9 cellular contexts compared by ENCODE assay signal in genomic region chr19:18340990-18341868, GRCh38. TPM values are rescaled to one million over a fixed set of nuclear protein-coding genes. Genes with fewer than 3 reads are reported as not detected.
DNase-seq lines count a peak whose midpoint lies in the region; ATAC-seq, FAIRE-seq and TF ChIP-seq lines count a peak whose summit lies in the region.
"Had no signal": no experiment of that assay in that cellular context is flagged by ENCODE, and none has a peak within 500 bp of the region (broad histone marks: within the 10 kb centered on the region; RNA-seq: fewer than 3 reads in every experiment).

No MANE protein-coding gene starts in this region.

- POLR2A ChIA-PET in WTC11 (lab: Charles Lee) = interaction anchor here (1.3 to 1.7 kb wide), 2 partner anchors 13 to 60 kb away, joined by 4 to 5 read pairs; no protein-coding TSS in a partner anchor

- H3K79me2 ChIP-seq in KMS-11 (ENCODE audit: insufficient read depth, low read depth) = no peaks in the 10 kb centered on the region

- DNase-seq in DMS79 treated with DMSO at 0.1 percent for 48 hours (lab: John Stamatoyannopoulos, UW) = peak; percentile 25
- no peak for DNase-seq in DMS79 (lab: John Stamatoyannopoulos, UW)
- DNase-seq in WTC11 (ENCODE audit: low spot score) = peak; percentile 55
- no peak for DNase-seq in bronchial epithelial cell (ENCODE audit: low read depth)
- DNase-seq in left lobe of liver (ENCODE audit: low spot score) = peak; percentile 76
- DNase-seq in stimulated activated CD4-positive, alpha-beta T cell treated with anti-CD3 and anti-CD28 coated beads, Interleukin-4, amount 100 ng/mL, for 24 hours = peak; percentile 74

- ATAC-seq in WTC11 (peak; percentile 6), left lobe of liver (peak; percentile 75), GM18870 (IDR thresholded peaks at IDR 0.05; ENCODE audit: unreplicated experiment) (no peak)

- no peak for FAIRE-seq in bronchial epithelial cell (lab: Jason Lieb, UNC)
- FAIRE-seq: A204.1 had no signal

- peak overlapping the region; percentile 84 for H3K4me2 ChIP-seq in KMS-11

- peaks cover 15% of the 10 kb centered on the region for H3K4me1 ChIP-seq in KMS-11 (ENCODE audit: low read depth, poor library complexity, severe bottlenecking)

- peaks cover 4% of the 10 kb centered on the region; the same call in 1 of the 2 replicates for H3K36me3 Mint-ChIP-seq in WTC11

- peak overlapping the region; percentile 83 for H2AFZ ChIP-seq in KMS-11 (ENCODE audit: low read depth)

- no peaks in the 10 kb centered on the region for H3K27me3 Mint-ChIP-seq in WTC11 (ENCODE audit: low read depth)

- peak overlapping the region; percentile 79 for H3K4me3 Mint-ChIP-seq in WTC11

- no peaks in the 10 kb centered on the region for H4K20me1 ChIP-seq in KMS-11 (ENCODE audit: insufficient read depth)

- H3K36me3 ChIP-seq in KMS-11 (ENCODE audit: insufficient read depth) (no peaks in the 10 kb centered on the region), bronchial epithelial cell (ENCODE audit: control insufficient read depth, insufficient read depth, low read length) (no peaks in the 10 kb centered on the region)

- CTCF ChIA-PET in WTC11 (lab: Charles Lee) = interaction anchor here (0.6 to 3.2 kb wide), 11 partner anchors 13 to 222 kb away, joined by 3 to 61 read pairs (median 5); partner anchors contain the start of genes JUND, LSM4 and SSBP4

- H3K9ac ChIP-seq in KMS-11 = peak overlapping the region; percentile 35; the same call in 1 of the 2 replicates

- H3K27me3 ChIP-seq in KMS-11 (ENCODE audit: insufficient read depth, low read depth) (peaks cover 3% of the 10 kb centered on the region; the same call in 1 of the 2 replicates), bronchial epithelial cell (ENCODE audit: control insufficient read depth, insufficient read depth, low read length) (peaks cover 1% of the 10 kb centered on the region)

- H3K27ac ChIP-seq in KMS-11 = no peak overlapping the region; the same call in 1 of the 2 replicates

- TF ChIP-seq CTCF in KMS-11 (conservative IDR thresholded peaks at IDR 0.05; ENCODE audit: low read depth, low read length) = no peak; the same call in 1 of the 2 replicates
- TF ChIP-seq CTCF in WTC11 (IDR thresholded peaks at IDR 0.05) = no peak
- no peak for TF ChIP-seq CTCF in bronchial epithelial cell (IDR thresholded peaks at IDR 0.05; ENCODE audit: insufficient read depth, low read length, severe bottlenecking)

- no peaks in the 10 kb centered on the region for H3K9me3 Mint-ChIP-seq in WTC11

- peak overlapping the region; percentile 96 for H3K27ac Mint-ChIP-seq in WTC11

- H3K4me3 ChIP-seq in KMS-11 (IDR thresholded peaks at IDR 0.05; ENCODE audit: insufficient read depth, low read depth, low read length) (no peak overlapping the region), bronchial epithelial cell (ENCODE audit: low read depth, low read length) (peak overlapping the region; percentile 54)

- peaks cover 45% of the 10 kb centered on the region for H3K4me1 Mint-ChIP-seq in WTC11

TF ChIP-seq in WTC11, 78 proteins besides CTCF, POLR2A, EP300 and RAD21:
- no peak for TF ChIP-seq FOXJ3 (CRISPR knock-in tag; IDR thresholded peaks at IDR 0.05; ENCODE audit: borderline replicate concordance)
- TF ChIP-seq USF2 (CRISPR knock-in tag; IDR thresholded peaks at IDR 0.05) = peak; percentile 86
- peak; percentile 86 for TF ChIP-seq USF1 (CRISPR knock-in tag; IDR thresholded peaks at IDR 0.05)
- no peak for TF ChIP-seq ARID4B (CRISPR knock-in tag; IDR thresholded peaks at IDR 0.05; ENCODE audit: borderline replicate concordance)
- no peak for TF ChIP-seq ZNF232 (CRISPR knock-in tag; IDR thresholded peaks at IDR 0.05)
- TF ChIP-seq FOXK1 (CRISPR knock-in tag; IDR thresholded peaks at IDR 0.05) = peak; percentile 40; the same call in 1 of the 2 replicates
- peak; percentile 54; the same call in 1 of the 2 replicates for TF ChIP-seq FOXP4 (CRISPR knock-in tag; IDR thresholded peaks at IDR 0.05)

RNA-seq across cellular contexts. Expression of gene PGPEP1, which starts 0.8 kb away (rescaled TPM):
- 39.2 to 68.1 TPM (median 40.8 TPM) in 3 replicates for total RNA-seq in WTC11 (2021)
- 8.2 and 12.6 TPM in 2 replicates for total RNA-seq in bronchial epithelial cell
- 62.4 TPM for total RNA-seq in left lobe of liver

RNA-seq across cellular contexts. Expression of gene LSM4, which starts 18.4 kb away (rescaled TPM):
- total RNA-seq in WTC11 (2021) (373 to 434 TPM (median 409 TPM) in 3 replicates), bronchial epithelial cell (208 and 260 TPM in 2 replicates), left lobe of liver (53.3 TPM)

RNA-seq across cellular contexts. Expression of gene GDF15, which starts 44.7 kb away (rescaled TPM):
- total RNA-seq in WTC11 (2021) = 18.3 to 27.3 TPM (median 19.1 TPM) in 3 replicates
- total RNA-seq in bronchial epithelial cell = 123 and 166 TPM in 2 replicates
- 3.2 TPM for total RNA-seq in left lobe of liver

RNA-seq across cellular contexts. Expression of gene LRRC25, which starts 56.2 kb away (rescaled TPM):
- 0.07 to 0.31 TPM (median 0.18 TPM) in 3 replicates for total RNA-seq in WTC11 (2021)
- total RNA-seq in bronchial epithelial cell = under 0.01 TPM in 1 of 2 replicates, not detected in the other
- total RNA-seq in left lobe of liver = 2.2 TPM

RNA-seq across cellular contexts. Expression of gene JUND, which starts 59.8 kb away (rescaled TPM):
- 121 to 137 TPM (median 133 TPM) in 3 replicates for total RNA-seq in WTC11 (2021)
- 54.0 and 89.0 TPM in 2 replicates for total RNA-seq in bronchial epithelial cell
- total RNA-seq in left lobe of liver = 47.4 TPM

Comparison
In these comparisons a context has a peak if more than half of its experiments do, and no peak if none do; other contexts are left out.
1. DNase-seq: peak in DMS79 treated with DMSO at 0.1 percent for 48 hours (single experiment), WTC11 (single experiment), left lobe of liver (single experiment) and stimulated activated CD4-positive, alpha-beta T cell treated with anti-CD3 and anti-CD28 coated beads, Interleukin-4, amount 100 ng/mL, for 24 hours (single experiment); none in DMS79 (single experiment) and bronchial epithelial cell (single experiment).